In the genomic region with DNA sequence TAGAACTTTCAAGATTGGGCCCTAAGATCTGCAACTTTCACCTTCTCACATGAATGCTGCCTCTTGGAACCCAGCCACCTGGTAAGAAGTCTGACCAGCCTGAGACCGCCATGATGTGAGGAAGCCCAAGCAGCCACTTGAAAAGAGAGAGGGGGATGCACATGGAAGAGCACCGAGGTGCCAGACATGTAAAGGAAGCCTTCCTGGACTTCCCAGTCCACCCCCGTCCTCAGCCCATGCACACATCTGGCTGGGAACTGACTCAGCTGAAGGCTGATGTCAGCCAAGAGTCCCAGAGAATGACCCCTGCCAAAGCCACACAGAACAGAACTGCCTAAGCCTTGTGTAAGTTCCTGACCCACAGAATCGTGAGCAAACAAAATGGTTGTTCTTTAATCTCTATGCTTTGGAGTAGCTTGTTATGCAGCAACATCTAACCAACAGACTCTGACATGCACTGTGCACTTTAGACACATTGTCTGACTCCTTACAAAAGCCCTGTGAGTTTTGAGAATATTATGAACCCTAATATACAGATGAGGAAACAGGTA, we compare ENCODE assay signal across 13 cellular contexts.
"Had no signal": no experiment of that assay in that cellular context is flagged by ENCODE, and none has a peak within 500 bp of the region (broad histone marks: within the 10 kb centered on the region; RNA-seq: fewer than 3 reads in every experiment).

No MANE protein-coding gene starts in this region.

- H3K36me3 ChIP-seq: tibial artery, vagina had no signal

- H3K9me3 ChIP-seq: vagina had no signal

- DNase-seq: activated CD4-positive, alpha-beta memory T cell treated with anti-CD3 and anti-CD28 coated beads, Interleukin-2, amount 10 ng/mL, durations not matched to agents 7 days and 5 days; activated T-cell treated with anti-CD3 and anti-CD28 coated beads, Interleukin-2, amount 50 U/mL, for 72 hours; caudate nucleus; effector memory CD4-positive, alpha-beta T cell; immature natural killer cell; occipital lobe; right cardiac atrium; small intestine; T-helper 9 cell; tibial artery had no signal

- H3K4me1 ChIP-seq: tibial artery, vagina had no signal

- FAIRE-seq: small intestine had no signal

- H3K4me3 ChIP-seq: coronary artery, tibial artery, vagina had no signal

- ATAC-seq: activated T-cell treated with anti-CD3 and anti-CD28 coated beads, Interleukin-2, amount 50 U/mL, for 72 hours; natural killer cell treated with Interleukin-12 subunit alpha and Interleukin-12 subunit beta and Interleukin-15 and Interleukin-18, amount 100 ng/mL, for 72 hours; right cardiac atrium had no signal

- H3K27ac ChIP-seq: coronary artery, tibial artery, vagina had no signal

- H3K27me3 ChIP-seq: tibial artery, vagina had no signal
